ENCODE assay signal across 13 cellular contexts in the genomic region with DNA sequence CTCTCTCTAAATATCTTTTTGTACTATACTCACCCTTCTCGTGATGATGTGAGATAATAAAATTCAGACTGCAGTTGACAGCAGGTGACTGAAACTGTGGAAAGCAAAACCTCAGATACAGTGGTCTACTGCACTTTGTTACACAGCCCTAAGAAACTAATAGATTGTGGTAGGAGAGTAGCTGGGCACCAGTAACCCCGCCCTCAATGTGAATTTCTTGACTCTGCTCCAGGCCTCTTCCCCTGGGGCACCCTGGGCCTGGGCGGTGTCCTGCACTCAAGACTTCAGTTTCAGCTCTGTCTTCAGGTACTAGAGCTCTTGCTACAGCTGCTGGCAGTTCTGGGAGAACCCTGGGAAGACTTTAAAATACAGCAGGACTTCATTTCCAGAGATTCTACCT.
DNase-seq lines count a peak whose midpoint lies in the region; ATAC-seq and TF ChIP-seq lines count a peak whose summit lies in the region.
"Had no signal": no experiment of that assay in that cellular context is flagged by ENCODE, and none has a peak within 500 bp of the region (broad histone marks: within the 10 kb centered on the region; RNA-seq: fewer than 3 reads in every experiment).

No MANE protein-coding gene starts in this region.

- peaks cover 3% of the 10 kb centered on the region for H3K4me1 ChIP-seq in mammary epithelial cell (ENCODE audit: insufficient read depth, low read length)
- H3K4me1 ChIP-seq in breast epithelium, result no peaks in the 10 kb centered on the region
- H3K4me1 ChIP-seq in RWPE2 (ENCODE audit: insufficient read depth, poor library complexity, severe bottlenecking), result peaks cover 4% of the 10 kb centered on the region

- H3K79me2 ChIP-seq in mammary epithelial cell (ENCODE audit: insufficient read depth, low read length), result no peaks in the 10 kb centered on the region

- no peak for TF ChIP-seq CTCF in mammary epithelial cell (conservative IDR thresholded peaks at IDR 0.05 in 1 of 2, IDR thresholded peaks at IDR 0.05 in 1 of 2; ENCODE audit: extremely low read depth in 1 of 2, insufficient read depth in 1 of 2, low read depth in 1 of 2, low read length in 2 of 2)
- no peak for TF ChIP-seq CTCF in breast epithelium (IDR thresholded peaks at IDR 0.05)
- TF ChIP-seq CTCF in RWPE2 (IDR thresholded peaks at IDR 0.05; ENCODE audit: poor library complexity, severe bottlenecking), result no peak

- H3K9me3 ChIP-seq in mammary epithelial cell (replicated peaks; ENCODE audit: insufficient read depth, low read length) (no peaks in the 10 kb centered on the region), breast epithelium (no peaks in the 10 kb centered on the region), RWPE2 (ENCODE audit: severe bottlenecking) (no peaks in the 10 kb centered on the region)

- peak overlapping the region; percentile 13 for H2AFZ ChIP-seq in mammary epithelial cell (ENCODE audit: low read depth, low read length)

- no peak overlapping the region for H3K4me2 ChIP-seq in mammary epithelial cell (ENCODE audit: insufficient read depth, low read depth, low read length)

- no peaks in the 10 kb centered on the region for H4K20me1 ChIP-seq in mammary epithelial cell (ENCODE audit: insufficient read depth, low read length)

- WGBS in mammary epithelial cell (ENCODE audit: low coverage, missing lambda C conversion rate), result 55% methylated on average over 3 of the region's 3 CpGs

- no peak overlapping the region for H3K4me3 ChIP-seq in mammary epithelial cell (replicated peaks in 1 of 3; ENCODE audit: insufficient read depth in 1 of 3, low read depth in 2 of 3, low read length in 3 of 3)
- H3K4me3 ChIP-seq in breast epithelium, result no peak overlapping the region
- no peak overlapping the region for H3K4me3 ChIP-seq in RWPE2 (ENCODE audit: severe bottlenecking)

- peak; percentile 34; the same call in 2 of the 3 replicates for ATAC-seq in RWPE2 (ENCODE audit: low read depth)
- ATAC-seq: CD8-positive, alpha-beta T cell had no signal

- in situ Hi-C loops in mammary epithelial cell (cut with MboI; ENCODE audit: low sequenced_read_pairs in 2 of 2), result no loop called here

- no peaks in the 10 kb centered on the region for H3K36me3 ChIP-seq in mammary epithelial cell (ENCODE audit: insufficient read depth, low read length)
- no peaks in the 10 kb centered on the region for H3K36me3 ChIP-seq in breast epithelium
- H3K36me3 ChIP-seq in RWPE2 (ENCODE audit: low read depth), result no peaks in the 10 kb centered on the region

- dilution Hi-C loops in mammary epithelial cell (cut with HindIII; ENCODE audit: low sequenced_read_pairs), result no loop called here

- CTCF ChIA-PET in mammary epithelial cell (lab: Charles Lee; ENCODE audit: low non-redundant PET), result no interaction called here

- TF ChIP-seq POLR2A in breast epithelium (IDR thresholded peaks at IDR 0.05), result no peak

- no peak overlapping the region for H3K9ac ChIP-seq in mammary epithelial cell (ENCODE audit: insufficient read depth, low read length)

- H3K27ac ChIP-seq in mammary epithelial cell (ENCODE audit: insufficient read depth, low read depth, low read length), result no peak overlapping the region
- H3K27ac ChIP-seq in breast epithelium, result no peak overlapping the region
- H3K27ac ChIP-seq in RWPE2 (ENCODE audit: poor library complexity, severe bottlenecking), result no peak overlapping the region
- H3K27ac ChIP-seq: 22Rv1 had no signal

- intact Hi-C loops in mammary epithelial cell (cut with micrococcal nuclease), result no loop called here
- intact Hi-C loops in breast epithelium (cut with DNase I; ENCODE audit: low total_unique reads), result no loop called here

- DNase-seq in mammary epithelial cell (peak; percentile 24), breast epithelium (ENCODE audit: low spot score in 2 of 2) (no peak), LoVo (ENCODE audit: low spot score) (peak; percentile 28), RWPE2 (ENCODE audit: low spot score) (no peak), NCI-H526 (lab: John Stamatoyannopoulos, UW) (no peak), activated gamma-delta T cell (lab: John Stamatoyannopoulos, UW) (no peak), DMS 273 (lab: John Stamatoyannopoulos, UW; ENCODE audit: unreplicated experiment) (no peak), NOMO-1 treated with dmso at 0.1 percent for 144 hours (lab: John Stamatoyannopoulos, UW; ENCODE audit: unreplicated experiment) (no peak)
- DNase-seq: CD8-positive, alpha-beta T cell; COR-L47; HCEC 1CT; HFFc6 had no signal

- BruUV-seq in mammary epithelial cell (replicated peaks; lab: Mats Ljungman, UMichigan), result no TSS peak

- no peaks in the 10 kb centered on the region for H3K27me3 ChIP-seq in mammary epithelial cell (ENCODE audit: insufficient read depth, low read length)
- H3K27me3 ChIP-seq in breast epithelium, result no peaks in the 10 kb centered on the region
- H3K27me3 ChIP-seq in RWPE2 (ENCODE audit: insufficient read depth, poor library complexity, severe bottlenecking), result peaks cover 3% of the 10 kb centered on the region

Comparison
In these comparisons a context has a peak if more than half of its experiments do, and no peak if none do; other contexts are left out.
1. DNase-seq: peak in mammary epithelial cell (single experiment) and LoVo (single experiment); none in breast epithelium (0 of 2), RWPE2 (single experiment), NCI-H526 (0 of 2), activated gamma-delta T cell (single experiment), DMS 273 (single experiment) and NOMO-1 treated with dmso at 0.1 percent for 144 hours (single experiment).